In the genomic region with DNA sequence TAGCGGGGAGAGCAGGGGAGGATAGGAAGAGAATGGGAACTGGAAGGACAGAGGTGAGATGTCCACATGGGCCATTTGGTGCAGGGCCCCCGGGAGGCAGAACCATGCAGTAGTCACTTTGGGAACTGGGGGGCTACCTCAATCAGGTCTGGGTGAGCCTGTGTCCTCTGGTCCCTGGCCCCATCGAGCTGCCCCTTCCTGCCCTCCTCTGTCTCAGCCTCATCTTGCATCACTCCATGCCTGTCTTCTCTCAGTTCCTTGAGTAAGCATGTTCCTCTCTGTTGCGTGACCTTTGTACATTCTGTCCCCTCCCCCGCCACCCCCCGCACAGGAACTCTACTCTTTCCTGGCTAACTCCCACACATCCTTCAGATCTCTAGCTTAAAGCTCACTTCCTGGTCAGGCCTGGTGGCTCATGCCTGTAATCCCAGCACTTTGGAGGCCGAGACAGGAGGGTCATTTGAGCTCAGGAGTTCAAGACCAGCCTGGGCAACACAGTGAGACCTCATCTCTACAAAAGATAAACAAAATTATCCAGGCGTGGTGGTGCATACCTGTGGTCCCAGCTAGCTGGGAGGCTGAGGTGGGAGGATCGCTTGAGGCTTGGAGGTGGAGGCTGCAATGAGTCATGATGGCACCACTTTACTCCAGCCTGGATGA, we compare ENCODE assay signal across 10 cellular contexts. TPM values are rescaled to one million over a fixed set of nuclear protein-coding genes. Genes with fewer than 3 reads are reported as not detected.
DNase-seq lines count a peak whose midpoint lies in the region; ATAC-seq, FAIRE-seq and TF ChIP-seq lines count a peak whose summit lies in the region.
"Had no signal": no experiment of that assay in that cellular context is flagged by ENCODE, and none has a peak within 500 bp of the region (broad histone marks: within the 10 kb centered on the region; RNA-seq: fewer than 3 reads in every experiment).

No MANE protein-coding gene starts in this region.

- TF ChIP-seq EP300 in A549 (IDR thresholded peaks at IDR 0.05), result no peak

- no peaks in the 10 kb centered on the region for H3K36me3 ChIP-seq in liver (ENCODE audit: control insufficient read depth in 4 of 4, insufficient read depth in 3 of 4, low read depth in 1 of 4, low read length in 3 of 4)
- H3K36me3 ChIP-seq: MG63 had no signal

- TF ChIP-seq CTCF in A549 (IDR thresholded peaks at IDR 0.05) (no peak), liver (IDR thresholded peaks at IDR 0.05; ENCODE audit: low read depth, low read length, missing input control) (no peak)

- 74% methylated on average over 7 of the region's 9 CpGs for WGBS in A549 (ENCODE audit: missing lambda C conversion rate)
- WGBS in liver, result 68% methylated on average over 9 of the region's 9 CpGs

- peaks cover 25% of the 10 kb centered on the region for H3K4me1 Mint-ChIP-seq in activated naive CD4-positive, alpha-beta T cell treated with anti-CD3 and anti-CD28 coated beads, Interleukin-2, amount 50 U/mL, for 24 hours

- H3K27me3 Mint-ChIP-seq in activated naive CD4-positive, alpha-beta T cell treated with anti-CD3 and anti-CD28 coated beads, Interleukin-2, amount 50 U/mL, for 24 hours, result no peaks in the 10 kb centered on the region

- peak; percentile 37 to 67; a peak in 4 of 6 replicates for ATAC-seq in A549
- ATAC-seq in HG02938 (IDR thresholded peaks at IDR 0.05; ENCODE audit: unreplicated experiment), result no peak
- ATAC-seq: GM23338 had no signal

- H3K4me3 ChIP-seq in A549 (no peak overlapping the region), liver (ENCODE audit: low read depth in 1 of 3, low read length in 3 of 3) (no peak overlapping the region)
- H3K4me3 ChIP-seq: GM23338, MG63 had no signal

- peak overlapping the region; percentile 67 to 71 for H3K27ac ChIP-seq in A549
- peak overlapping the region; percentile 2 to 49 for H3K27ac ChIP-seq in liver (ENCODE audit: low read depth in 1 of 2, low read length in 2 of 2)

- no peak overlapping the region for H3K4me3 Mint-ChIP-seq in activated naive CD4-positive, alpha-beta T cell treated with anti-CD3 and anti-CD28 coated beads, Interleukin-2, amount 50 U/mL, for 24 hours
- H3K4me3 Mint-ChIP-seq: GM23338 had no signal

- CTCF ChIA-PET in A549 (lab: Yijun Ruan, JAX), result interaction anchor here (0.7 to 16.8 kb wide), 12 partner anchors 17 to 353 kb away, joined by 3 to 250 read pairs (median 4); partner anchors contain the start of gene NEK9

- no peak for TF ChIP-seq POLR2A in A549 (IDR thresholded peaks at IDR 0.05; ENCODE audit: low read length)

- DNase-seq in A549 (ENCODE audit: low read depth in 1 of 2, low spot score in 1 of 2), result peak in 1 of 2 experiments; percentile 84
- peak; percentile 94 for DNase-seq in Kasumi-1 (lab: John Stamatoyannopoulos, UW)
- no peak for DNase-seq in NCI-H146 (lab: John Stamatoyannopoulos, UW)
- no peak for DNase-seq in HuH-7.5 (ENCODE audit: low spot score)
- DNase-seq in NCI-H2196 treated with DMSO at 0.1 percent for 48 hours (lab: John Stamatoyannopoulos, UW; ENCODE audit: unreplicated experiment), result no peak
- DNase-seq: MG63 had no signal

- peak overlapping the region; percentile 50 for H3K4me2 ChIP-seq in A549
- H3K4me2 ChIP-seq: GM23338 had no signal

- H3K9ac ChIP-seq in liver (ENCODE audit: low read depth in 1 of 2, low read length in 2 of 2), result no peak overlapping the region

- FAIRE-seq in A549 (lab: Jason Lieb, UNC), result no peak

- H3K9me3 ChIP-seq in A549 (no peaks in the 10 kb centered on the region), liver (ENCODE audit: control insufficient read depth in 4 of 4, low read length in 3 of 4) (no peaks in the 10 kb centered on the region)
- H3K9me3 ChIP-seq: MG63 had no signal

- peaks cover 28% of the 10 kb centered on the region for H3K4me1 ChIP-seq in A549
- H3K4me1 ChIP-seq in liver (ENCODE audit: control insufficient read depth in 4 of 4, insufficient read depth in 4 of 4, low read length in 3 of 4), result peaks cover 0 to 4% (median 1%) of the 10 kb centered on the region in 4 donors

- peak overlapping the region; percentile 13 for H3K27ac Mint-ChIP-seq in activated naive CD4-positive, alpha-beta T cell treated with anti-CD3 and anti-CD28 coated beads, Interleukin-2, amount 50 U/mL, for 24 hours
- H3K27ac Mint-ChIP-seq: GM23338 had no signal

- no peak for TF ChIP-seq RAD21 in A549 (conservative IDR thresholded peaks at IDR 0.05 in 1 of 2, IDR thresholded peaks at IDR 0.05 in 1 of 2)
- TF ChIP-seq RAD21 in liver (IDR thresholded peaks at IDR 0.05), result no peak

- H3K36me3 Mint-ChIP-seq in activated naive CD4-positive, alpha-beta T cell treated with anti-CD3 and anti-CD28 coated beads, Interleukin-2, amount 50 U/mL, for 24 hours, result no peaks in the 10 kb centered on the region

- POLR2A ChIA-PET in A549 (lab: Yijun Ruan, JAX), result no interaction called here

- H3K27me3 ChIP-seq in liver (ENCODE audit: control insufficient read depth in 4 of 4, insufficient read depth in 4 of 4, low read length in 3 of 4), result no peaks in the 10 kb centered on the region
- H3K27me3 ChIP-seq: MG63 had no signal

- no peaks in the 10 kb centered on the region for H3K9me3 Mint-ChIP-seq in activated naive CD4-positive, alpha-beta T cell treated with anti-CD3 and anti-CD28 coated beads, Interleukin-2, amount 50 U/mL, for 24 hours
- H3K9me3 Mint-ChIP-seq: GM23338 had no signal

TF ChIP-seq in A549, 52 proteins besides CTCF, POLR2A, EP300 and RAD21:
- TF ChIP-seq ZFP36 (IDR thresholded peaks at IDR 0.05; ENCODE audit: borderline replicate concordance, partially characterized antibody), result no peak
- no peak for TF ChIP-seq FOSL2 (IDR thresholded peaks at IDR 0.05)
- peak; percentile 41 for TF ChIP-seq FOSL2 (CRISPR knock-in tag; IDR thresholded peaks at IDR 0.05)
- 0 out of 5 replicates have a peak, but pooled peaks of 1 of the 2 experiments have one; percentile 33 for TF ChIP-seq JUN (IDR thresholded peaks at IDR 0.05)

TF ChIP-seq in liver, 16 proteins besides CTCF, POLR2A, EP300 and RAD21:
- TF ChIP-seq GABPA (IDR thresholded peaks at IDR 0.05 in 1 of 2, conservative IDR thresholded peaks at IDR 0.05 in 1 of 2), result no peak
- TF ChIP-seq, protein P1, sequence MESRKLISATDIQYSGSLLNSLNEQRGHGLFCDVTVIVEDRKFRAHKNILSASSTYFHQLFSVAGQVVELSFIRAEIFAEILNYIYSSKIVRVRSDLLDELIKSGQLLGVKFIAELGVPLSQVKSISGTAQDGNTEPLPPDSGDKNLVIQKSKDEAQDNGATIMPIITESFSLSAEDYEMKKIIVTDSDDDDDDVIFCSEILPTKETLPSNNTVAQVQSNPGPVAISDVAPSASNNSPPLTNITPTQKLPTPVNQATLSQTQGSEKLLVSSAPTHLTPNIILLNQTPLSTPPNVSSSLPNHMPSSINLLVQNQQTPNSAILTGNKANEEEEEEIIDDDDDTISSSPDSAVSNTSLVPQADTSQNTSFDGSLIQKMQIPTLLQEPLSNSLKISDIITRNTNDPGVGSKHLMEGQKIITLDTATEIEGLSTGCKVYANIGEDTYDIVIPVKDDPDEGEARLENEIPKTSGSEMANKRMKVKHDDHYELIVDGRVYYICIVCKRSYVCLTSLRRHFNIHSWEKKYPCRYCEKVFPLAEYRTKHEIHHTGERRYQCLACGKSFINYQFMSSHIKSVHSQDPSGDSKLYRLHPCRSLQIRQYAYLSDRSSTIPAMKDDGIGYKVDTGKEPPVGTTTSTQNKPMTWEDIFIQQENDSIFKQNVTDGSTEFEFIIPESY (IDR thresholded peaks at IDR 0.05), result no peak
- TF ChIP-seq RXRA (IDR thresholded peaks at IDR 0.05), result peak; percentile 3 to 46
- TF ChIP-seq SP1 (IDR thresholded peaks at IDR 0.05), result peak; percentile 40
- TF ChIP-seq, protein P2, sequence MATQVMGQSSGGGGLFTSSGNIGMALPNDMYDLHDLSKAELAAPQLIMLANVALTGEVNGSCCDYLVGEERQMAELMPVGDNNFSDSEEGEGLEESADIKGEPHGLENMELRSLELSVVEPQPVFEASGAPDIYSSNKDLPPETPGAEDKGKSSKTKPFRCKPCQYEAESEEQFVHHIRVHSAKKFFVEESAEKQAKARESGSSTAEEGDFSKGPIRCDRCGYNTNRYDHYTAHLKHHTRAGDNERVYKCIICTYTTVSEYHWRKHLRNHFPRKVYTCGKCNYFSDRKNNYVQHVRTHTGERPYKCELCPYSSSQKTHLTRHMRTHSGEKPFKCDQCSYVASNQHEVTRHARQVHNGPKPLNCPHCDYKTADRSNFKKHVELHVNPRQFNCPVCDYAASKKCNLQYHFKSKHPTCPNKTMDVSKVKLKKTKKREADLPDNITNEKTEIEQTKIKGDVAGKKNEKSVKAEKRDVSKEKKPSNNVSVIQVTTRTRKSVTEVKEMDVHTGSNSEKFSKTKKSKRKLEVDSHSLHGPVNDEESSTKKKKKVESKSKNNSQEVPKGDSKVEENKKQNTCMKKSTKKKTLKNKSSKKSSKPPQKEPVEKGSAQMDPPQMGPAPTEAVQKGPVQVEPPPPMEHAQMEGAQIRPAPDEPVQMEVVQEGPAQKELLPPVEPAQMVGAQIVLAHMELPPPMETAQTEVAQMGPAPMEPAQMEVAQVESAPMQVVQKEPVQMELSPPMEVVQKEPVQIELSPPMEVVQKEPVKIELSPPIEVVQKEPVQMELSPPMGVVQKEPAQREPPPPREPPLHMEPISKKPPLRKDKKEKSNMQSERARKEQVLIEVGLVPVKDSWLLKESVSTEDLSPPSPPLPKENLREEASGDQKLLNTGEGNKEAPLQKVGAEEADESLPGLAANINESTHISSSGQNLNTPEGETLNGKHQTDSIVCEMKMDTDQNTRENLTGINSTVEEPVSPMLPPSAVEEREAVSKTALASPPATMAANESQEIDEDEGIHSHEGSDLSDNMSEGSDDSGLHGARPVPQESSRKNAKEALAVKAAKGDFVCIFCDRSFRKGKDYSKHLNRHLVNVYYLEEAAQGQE (IDR thresholded peaks at IDR 0.05), result no peak
- peak; percentile 78 for TF ChIP-seq NR2F2 (IDR thresholded peaks at IDR 0.05)
- TF ChIP-seq MAX (IDR thresholded peaks at IDR 0.05), result no peak
- TF ChIP-seq EGR1 (IDR thresholded peaks at IDR 0.05; ENCODE audit: low read depth in 2 of 2), result no peak
- TF ChIP-seq TAF1 (conservative IDR thresholded peaks at IDR 0.05), result no peak
- no peak for TF ChIP-seq JUND (IDR thresholded peaks at IDR 0.05)

RNA-seq across cellular contexts. Expression of gene FOS, which starts 23.2 kb away (rescaled TPM):
- polyA plus RNA-seq in A549 (2011; rRNA removed) (197 and 256 TPM in 2 replicates), A549 (2017; fragmentation: RNase III; extraction: RNeasy Plus Mini Kit Qiagen cat#74134 plus additional on column Dnase treatment) (2.0 to 4.2 TPM (median 2.7 TPM) in 3 replicates), liver (10 to 100 TPM; 13.2 to 82.7 TPM)
- polyA plus RNA-seq in A549 (2012; cell fraction: cytosol; rRNA removed), result 224 and 245 TPM in 2 replicates
- polyA plus RNA-seq in A549 (2012; cell fraction: nucleus; rRNA removed), result 701 and 1,020 TPM in 2 replicates
- polyA minus RNA-seq in A549 (2011; rRNA and poly(A)+ RNA removed), result 237 and 281 TPM in 2 replicates
- 10 to 100 TPM; 18.9 to 21.2 TPM for total RNA-seq in liver

Comparison
In these comparisons a context has a peak if more than half of its experiments do, and no peak if none do; other contexts are left out.
1. DNase-seq: peak in Kasumi-1 (2 of 2); none in NCI-H146 (single experiment), HuH-7.5 (single experiment) and NCI-H2196 treated with DMSO at 0.1 percent for 48 hours (single experiment).